1 cellular context compared by ENCODE assay signal in the genomic region with DNA sequence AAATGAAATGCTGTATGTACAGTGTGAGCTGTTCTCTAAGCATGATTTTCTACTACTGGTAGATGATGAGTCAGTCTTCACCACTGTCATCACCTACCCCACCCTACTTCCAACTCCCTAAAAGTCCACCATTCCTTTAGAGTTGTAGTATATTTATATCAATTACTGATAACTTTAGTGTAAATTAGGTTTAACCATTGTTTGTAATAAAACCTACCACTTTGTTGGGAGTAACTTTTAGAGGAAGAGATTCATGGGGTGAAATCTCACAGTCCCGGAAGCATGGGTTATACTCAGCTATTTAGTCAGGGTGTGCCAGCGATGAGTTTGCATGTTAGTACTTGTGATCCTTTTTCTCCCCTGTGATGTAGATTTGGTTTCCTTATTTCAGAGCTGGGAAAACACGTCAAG.
TF ChIP-seq lines count a peak whose summit lies in the region.

No MANE protein-coding gene starts in this region.

TF ChIP-seq in K562, 482 proteins besides CTCF, POLR2A, EP300 and RAD21 (continued from another document):
- TF ChIP-seq, protein P1, sequence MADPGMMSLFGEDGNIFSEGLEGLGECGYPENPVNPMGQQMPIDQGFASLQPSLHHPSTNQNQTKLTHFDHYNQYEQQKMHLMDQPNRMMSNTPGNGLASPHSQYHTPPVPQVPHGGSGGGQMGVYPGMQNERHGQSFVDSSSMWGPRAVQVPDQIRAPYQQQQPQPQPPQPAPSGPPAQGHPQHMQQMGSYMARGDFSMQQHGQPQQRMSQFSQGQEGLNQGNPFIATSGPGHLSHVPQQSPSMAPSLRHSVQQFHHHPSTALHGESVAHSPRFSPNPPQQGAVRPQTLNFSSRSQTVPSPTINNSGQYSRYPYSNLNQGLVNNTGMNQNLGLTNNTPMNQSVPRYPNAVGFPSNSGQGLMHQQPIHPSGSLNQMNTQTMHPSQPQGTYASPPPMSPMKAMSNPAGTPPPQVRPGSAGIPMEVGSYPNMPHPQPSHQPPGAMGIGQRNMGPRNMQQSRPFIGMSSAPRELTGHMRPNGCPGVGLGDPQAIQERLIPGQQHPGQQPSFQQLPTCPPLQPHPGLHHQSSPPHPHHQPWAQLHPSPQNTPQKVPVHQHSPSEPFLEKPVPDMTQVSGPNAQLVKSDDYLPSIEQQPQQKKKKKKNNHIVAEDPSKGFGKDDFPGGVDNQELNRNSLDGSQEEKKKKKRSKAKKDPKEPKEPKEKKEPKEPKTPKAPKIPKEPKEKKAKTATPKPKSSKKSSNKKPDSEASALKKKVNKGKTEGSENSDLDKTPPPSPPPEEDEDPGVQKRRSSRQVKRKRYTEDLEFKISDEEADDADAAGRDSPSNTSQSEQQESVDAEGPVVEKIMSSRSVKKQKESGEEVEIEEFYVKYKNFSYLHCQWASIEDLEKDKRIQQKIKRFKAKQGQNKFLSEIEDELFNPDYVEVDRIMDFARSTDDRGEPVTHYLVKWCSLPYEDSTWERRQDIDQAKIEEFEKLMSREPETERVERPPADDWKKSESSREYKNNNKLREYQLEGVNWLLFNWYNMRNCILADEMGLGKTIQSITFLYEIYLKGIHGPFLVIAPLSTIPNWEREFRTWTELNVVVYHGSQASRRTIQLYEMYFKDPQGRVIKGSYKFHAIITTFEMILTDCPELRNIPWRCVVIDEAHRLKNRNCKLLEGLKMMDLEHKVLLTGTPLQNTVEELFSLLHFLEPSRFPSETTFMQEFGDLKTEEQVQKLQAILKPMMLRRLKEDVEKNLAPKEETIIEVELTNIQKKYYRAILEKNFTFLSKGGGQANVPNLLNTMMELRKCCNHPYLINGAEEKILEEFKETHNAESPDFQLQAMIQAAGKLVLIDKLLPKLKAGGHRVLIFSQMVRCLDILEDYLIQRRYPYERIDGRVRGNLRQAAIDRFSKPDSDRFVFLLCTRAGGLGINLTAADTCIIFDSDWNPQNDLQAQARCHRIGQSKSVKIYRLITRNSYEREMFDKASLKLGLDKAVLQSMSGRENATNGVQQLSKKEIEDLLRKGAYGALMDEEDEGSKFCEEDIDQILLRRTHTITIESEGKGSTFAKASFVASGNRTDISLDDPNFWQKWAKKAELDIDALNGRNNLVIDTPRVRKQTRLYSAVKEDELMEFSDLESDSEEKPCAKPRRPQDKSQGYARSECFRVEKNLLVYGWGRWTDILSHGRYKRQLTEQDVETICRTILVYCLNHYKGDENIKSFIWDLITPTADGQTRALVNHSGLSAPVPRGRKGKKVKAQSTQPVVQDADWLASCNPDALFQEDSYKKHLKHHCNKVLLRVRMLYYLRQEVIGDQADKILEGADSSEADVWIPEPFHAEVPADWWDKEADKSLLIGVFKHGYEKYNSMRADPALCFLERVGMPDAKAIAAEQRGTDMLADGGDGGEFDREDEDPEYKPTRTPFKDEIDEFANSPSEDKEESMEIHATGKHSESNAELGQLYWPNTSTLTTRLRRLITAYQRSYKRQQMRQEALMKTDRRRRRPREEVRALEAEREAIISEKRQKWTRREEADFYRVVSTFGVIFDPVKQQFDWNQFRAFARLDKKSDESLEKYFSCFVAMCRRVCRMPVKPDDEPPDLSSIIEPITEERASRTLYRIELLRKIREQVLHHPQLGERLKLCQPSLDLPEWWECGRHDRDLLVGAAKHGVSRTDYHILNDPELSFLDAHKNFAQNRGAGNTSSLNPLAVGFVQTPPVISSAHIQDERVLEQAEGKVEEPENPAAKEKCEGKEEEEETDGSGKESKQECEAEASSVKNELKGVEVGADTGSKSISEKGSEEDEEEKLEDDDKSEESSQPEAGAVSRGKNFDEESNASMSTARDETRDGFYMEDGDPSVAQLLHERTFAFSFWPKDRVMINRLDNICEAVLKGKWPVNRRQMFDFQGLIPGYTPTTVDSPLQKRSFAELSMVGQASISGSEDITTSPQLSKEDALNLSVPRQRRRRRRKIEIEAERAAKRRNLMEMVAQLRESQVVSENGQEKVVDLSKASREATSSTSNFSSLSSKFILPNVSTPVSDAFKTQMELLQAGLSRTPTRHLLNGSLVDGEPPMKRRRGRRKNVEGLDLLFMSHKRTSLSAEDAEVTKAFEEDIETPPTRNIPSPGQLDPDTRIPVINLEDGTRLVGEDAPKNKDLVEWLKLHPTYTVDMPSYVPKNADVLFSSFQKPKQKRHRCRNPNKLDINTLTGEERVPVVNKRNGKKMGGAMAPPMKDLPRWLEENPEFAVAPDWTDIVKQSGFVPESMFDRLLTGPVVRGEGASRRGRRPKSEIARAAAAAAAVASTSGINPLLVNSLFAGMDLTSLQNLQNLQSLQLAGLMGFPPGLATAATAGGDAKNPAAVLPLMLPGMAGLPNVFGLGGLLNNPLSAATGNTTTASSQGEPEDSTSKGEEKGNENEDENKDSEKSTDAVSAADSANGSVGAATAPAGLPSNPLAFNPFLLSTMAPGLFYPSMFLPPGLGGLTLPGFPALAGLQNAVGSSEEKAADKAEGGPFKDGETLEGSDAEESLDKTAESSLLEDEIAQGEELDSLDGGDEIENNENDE (IDR thresholded peaks at IDR 0.05; ENCODE audit: low read depth, low read length) = no peak
- TF ChIP-seq CCAR2 (IDR thresholded peaks at IDR 0.05; ENCODE audit: low read depth, low read length) (no peak), OTX1 (CRISPR knock-in tag; IDR thresholded peaks at IDR 0.05) (no peak), FOSL1 (tag; conservative IDR thresholded peaks at IDR 0.05) (peak; percentile 91), DPF2 (IDR thresholded peaks at IDR 0.05) (0 out of 2 replicates have a peak, but pooled peaks have one; percentile 44), FOXM1 (IDR thresholded peaks at IDR 0.05; ENCODE audit: low read depth) (no peak), FOXM1 (CRISPR knock-in tag; IDR thresholded peaks at IDR 0.05; ENCODE audit: low read depth) (no peak), PURB (CRISPR knock-in tag; IDR thresholded peaks at IDR 0.05; ENCODE audit: low read depth) (no peak), IRF2 (CRISPR knock-in tag; IDR thresholded peaks at IDR 0.05) (no peak), SMAD2 (IDR thresholded peaks at IDR 0.05; ENCODE audit: low read depth, low read length) (no peak), ZNF3 (CRISPR knock-in tag; IDR thresholded peaks at IDR 0.05) (no peak), ARID1B (IDR thresholded peaks at IDR 0.05) (peak; percentile 40; the same call in 1 of the 2 replicates), NONO (IDR thresholded peaks at IDR 0.05; ENCODE audit: low read depth in 2 of 2, low read length in 1 of 2) (no peak)
